10 cellular contexts compared by ENCODE assay signal in the genomic region with DNA sequence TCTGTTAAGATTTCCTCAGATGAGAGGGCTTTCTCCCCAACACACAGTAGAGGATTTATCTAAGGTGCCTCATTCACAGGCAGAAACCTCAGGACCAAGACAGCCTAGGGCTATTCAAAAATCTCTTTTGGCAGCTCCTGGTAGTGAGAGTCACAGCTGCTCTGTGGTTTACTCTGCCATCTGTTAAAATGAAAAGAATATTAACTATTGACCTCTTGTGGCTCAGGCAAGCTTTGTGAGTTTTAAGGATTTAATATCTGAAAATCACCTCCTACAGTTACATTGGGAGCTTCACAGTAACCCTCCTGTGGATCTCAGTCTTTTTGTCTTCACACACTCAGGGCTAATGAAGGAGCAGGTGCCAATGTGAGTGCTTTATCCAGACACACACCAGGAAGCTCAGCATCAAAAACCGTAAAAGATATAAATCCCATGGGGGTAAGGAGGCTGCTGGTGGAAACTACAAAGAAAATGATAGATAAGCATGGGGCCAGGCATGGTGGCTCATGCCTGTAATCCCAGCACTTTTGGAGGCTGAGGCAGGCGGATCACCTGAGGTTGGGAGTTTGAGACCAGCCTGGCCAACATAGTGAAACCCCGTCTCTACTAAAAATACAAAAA. TPM values are rescaled to one million over a fixed set of nuclear protein-coding genes. Genes with fewer than 3 reads are reported as not detected.
DNase-seq lines count a peak whose midpoint lies in the region; ATAC-seq lines count a peak whose summit lies in the region.
"Had no signal": no experiment of that assay in that cellular context is flagged by ENCODE, and none has a peak within 500 bp of the region (broad histone marks: within the 10 kb centered on the region; RNA-seq: fewer than 3 reads in every experiment).

No MANE protein-coding gene starts in this region.

- ATAC-seq in GM19351 (IDR thresholded peaks at IDR 0.05; ENCODE audit: unreplicated experiment) = peak; percentile 88
- ATAC-seq in HG03025 (IDR thresholded peaks at IDR 0.05; ENCODE audit: low FRiP score, unreplicated experiment) = peak; percentile 96

- H3K27me3 ChIP-seq in BLaER1 (no peaks in the 10 kb centered on the region), Karpas-422 (ENCODE audit: low read length) (no peaks in the 10 kb centered on the region)

- H3K9me2 ChIP-seq in Karpas-422 (replicated peaks; ENCODE audit: insufficient read depth, low read length) = no peaks in the 10 kb centered on the region

- DNase-seq in NCI-H1694 treated with DMSO at 0.1 percent for 48 hours (lab: John Stamatoyannopoulos, UW) = peak; percentile 59
- no peak for DNase-seq in cortex of kidney (lab: John Stamatoyannopoulos, UW)
- DNase-seq in Karpas-422 = no peak
- no peak for DNase-seq in amygdala (lab: John Stamatoyannopoulos, UW)
- DNase-seq in NCI-H146 treated with DMSO at 0.1 percent for 48 hours (lab: John Stamatoyannopoulos, UW; ENCODE audit: unreplicated experiment) = no peak
- DNase-seq: activated CD4-positive, alpha-beta memory T cell treated with anti-CD3 and anti-CD28 coated beads for 36 hours had no signal

- H3K9ac ChIP-seq in BLaER1 (no peak overlapping the region), Karpas-422 (ENCODE audit: low read length) (no peak overlapping the region)

- H4K20me1 ChIP-seq in BLaER1 (no peaks in the 10 kb centered on the region), Karpas-422 (ENCODE audit: insufficient read depth, low read depth, low read length) (no peaks in the 10 kb centered on the region)

- no peak overlapping the region for H2AFZ ChIP-seq in Karpas-422 (ENCODE audit: low read length)

- H3K79me2 ChIP-seq in Karpas-422 (ENCODE audit: low read length) = no peaks in the 10 kb centered on the region

- H3K27ac ChIP-seq in BLaER1 = peak overlapping the region; percentile 37; the same call in 1 of the 2 replicates
- no peak overlapping the region for H3K27ac ChIP-seq in Karpas-422 (ENCODE audit: low read length)
- H3K27ac ChIP-seq: 22Rv1 had no signal

- peak overlapping the region; percentile 57 for H3K4me2 ChIP-seq in BLaER1
- no peak overlapping the region for H3K4me2 ChIP-seq in Karpas-422 (ENCODE audit: low read depth, low read length, poor library complexity, severe bottlenecking)

- H3K36me3 ChIP-seq in BLaER1 (no peaks in the 10 kb centered on the region), Karpas-422 (ENCODE audit: insufficient read depth, low read length) (no peaks in the 10 kb centered on the region)

- peaks cover 41% of the 10 kb centered on the region for H3K4me1 ChIP-seq in BLaER1
- no peaks in the 10 kb centered on the region for H3K4me1 ChIP-seq in Karpas-422 (ENCODE audit: low read length)

- H3K9me3 ChIP-seq in BLaER1 (no peaks in the 10 kb centered on the region), Karpas-422 (ENCODE audit: low read length) (no peaks in the 10 kb centered on the region)

- no peak overlapping the region for H3K4me3 ChIP-seq in BLaER1
- H3K4me3 ChIP-seq in Karpas-422 (ENCODE audit: low read length) = no peak overlapping the region

RNA-seq across cellular contexts. Expression of a gene that starts 29.7 kb away (rescaled TPM):
- total RNA-seq in Karpas-422 (2014; rRNA removed; shearing (Covaris generic); ENCODE audit: low replicate concordance) = not detected in 2 replicates
